Comparison of ENCODE assay signal across 11 cellular contexts in the genomic region with DNA sequence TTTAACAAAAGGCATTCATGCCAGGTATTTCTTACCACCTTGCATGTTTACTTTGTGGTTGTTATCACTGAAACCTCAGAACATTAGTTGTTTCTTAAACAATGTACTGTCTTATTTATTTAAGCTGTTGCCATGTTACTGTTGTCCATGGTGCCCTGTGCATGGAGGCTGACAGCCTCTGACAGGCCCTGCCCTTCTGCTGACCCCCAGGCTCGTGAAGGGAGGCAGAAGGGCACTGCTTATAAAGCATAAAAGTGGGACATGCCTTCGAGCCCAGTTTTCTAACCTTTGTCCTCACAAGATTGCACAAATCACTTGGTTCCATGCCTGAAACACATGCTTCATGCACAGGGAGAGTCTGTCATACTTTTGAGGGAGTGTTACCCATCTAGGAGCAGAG. TPM values are rescaled to one million over a fixed set of nuclear protein-coding genes. Genes with fewer than 3 reads are reported as not detected.
DNase-seq lines count a peak whose midpoint lies in the region; ATAC-seq and TF ChIP-seq lines count a peak whose summit lies in the region.
"Had no signal": no experiment of that assay in that cellular context is flagged by ENCODE, and none has a peak within 500 bp of the region (broad histone marks: within the 10 kb centered on the region; RNA-seq: fewer than 3 reads in every experiment).

No MANE protein-coding gene starts in this region.

- H3K9me3 ChIP-seq in body of pancreas (no peaks in the 10 kb centered on the region), left lung (peaks cover 0 to under 1% of the 10 kb centered on the region in 2 donors)

- H3K27ac ChIP-seq in body of pancreas (peak overlapping the region in 3 of 4 donors; percentile 33 to 71 (median 67)), left lung (peak overlapping the region; percentile 59 to 60)
- H3K27ac ChIP-seq: KMS-11 had no signal

- intact Hi-C loops in body of pancreas (cut with DNase I) (no loop called here), left lung (cut with DNase I) (no loop called here)

- H3K4me1 ChIP-seq in body of pancreas (peaks cover 22% of the 10 kb centered on the region), left lung (peaks cover 2 to 10% of the 10 kb centered on the region in 2 donors)

- H3K27me3 ChIP-seq in body of pancreas = no peaks in the 10 kb centered on the region
- no peaks in the 10 kb centered on the region for H3K27me3 ChIP-seq in left lung

- 0 to 14% methylated on average over 2 of the region's 2 CpGs for WGBS in body of pancreas, 2 donors

- H3K4me3 ChIP-seq in body of pancreas = no peak overlapping the region
- H3K4me3 ChIP-seq in left lung = no peak overlapping the region

- ATAC-seq in body of pancreas (peak; percentile 96), left lung (peak; percentile 89), GM18907 (IDR thresholded peaks at IDR 0.05; ENCODE audit: unreplicated experiment) (no peak), GM18520 (IDR thresholded peaks at IDR 0.05; ENCODE audit: unreplicated experiment) (no peak)
- ATAC-seq: Panc1 had no signal

- no peaks in the 10 kb centered on the region for H3K36me3 ChIP-seq in body of pancreas (replicated peaks in 1 of 2; ENCODE audit: insufficient read depth in 1 of 2, low read depth in 2 of 2)
- H3K36me3 ChIP-seq in left lung = no peaks in the 10 kb centered on the region

- no peak for TF ChIP-seq POLR2A in body of pancreas (IDR thresholded peaks at IDR 0.05)

- no peak for TF ChIP-seq CTCF in body of pancreas (IDR thresholded peaks at IDR 0.05)
- TF ChIP-seq CTCF in left lung (IDR thresholded peaks at IDR 0.05) = no peak

- DNase-seq in COLO668 (lab: John Stamatoyannopoulos, UW; ENCODE audit: unreplicated experiment) (peak; percentile 40), HT1080 (ENCODE audit: low read depth) (peak; percentile 1), body of pancreas (peak; percentile 51 to 71 (median 54)), left lung (peak; percentile 44 to 48), SIG-M5 treated with dmso at 0.1 percent for 504 hours (lab: John Stamatoyannopoulos, UW; ENCODE audit: unreplicated experiment) (no peak)
- DNase-seq in activated CD4-positive, alpha-beta T cell treated with anti-CD3 and anti-CD28 coated beads for 4 hours = no peak
- DNase-seq: activated CD4-positive, alpha-beta T cell treated with anti-CD3 and anti-CD28 coated beads, Interleukin-2, amount 50 U/mL, for 48 hours had no signal

RNA-seq across cellular contexts. Expression of a gene that starts 46.7 kb away (rescaled TPM):
- total RNA-seq in HT1080 (2014; rRNA removed; shearing (Covaris generic)) = not detected in 2 replicates
- not detected in 2 replicates for polyA plus RNA-seq in HT1080 (2015; cell fraction: cytosol; rRNA removed)
- polyA plus RNA-seq in HT1080 (2015; cell fraction: nucleus; rRNA removed) = not detected in 2 replicates
- 1 to 10 TPM; 1.6 to 3.3 TPM for total RNA-seq in body of pancreas
- total RNA-seq in left lung = 100 to 1,000 TPM in 1 of 2 donors, 10 to 100 TPM in 1; 44.3 to 179 TPM

Comparison
In these comparisons a context has a peak if more than half of its experiments do, and no peak if none do; other contexts are left out.
1. DNase-seq: peak in COLO668 (single experiment), HT1080 (single experiment), body of pancreas (4 of 4) and left lung (2 of 2); none in SIG-M5 treated with dmso at 0.1 percent for 504 hours (single experiment) and activated CD4-positive, alpha-beta T cell treated with anti-CD3 and anti-CD28 coated beads for 4 hours (0 of 2).
2. ATAC-seq: peak in body of pancreas (single experiment) and left lung (single experiment); none in GM18907 (single experiment) and GM18520 (single experiment).
3. RNA of a gene that starts 46.7 kb away (total RNA-seq): 44.3 to 179 TPM in left lung; 1.6 to 3.3 TPM in body of pancreas and not detected in HT1080; every median in the first group is over 10 times any median in the second.